In the genomic region with DNA sequence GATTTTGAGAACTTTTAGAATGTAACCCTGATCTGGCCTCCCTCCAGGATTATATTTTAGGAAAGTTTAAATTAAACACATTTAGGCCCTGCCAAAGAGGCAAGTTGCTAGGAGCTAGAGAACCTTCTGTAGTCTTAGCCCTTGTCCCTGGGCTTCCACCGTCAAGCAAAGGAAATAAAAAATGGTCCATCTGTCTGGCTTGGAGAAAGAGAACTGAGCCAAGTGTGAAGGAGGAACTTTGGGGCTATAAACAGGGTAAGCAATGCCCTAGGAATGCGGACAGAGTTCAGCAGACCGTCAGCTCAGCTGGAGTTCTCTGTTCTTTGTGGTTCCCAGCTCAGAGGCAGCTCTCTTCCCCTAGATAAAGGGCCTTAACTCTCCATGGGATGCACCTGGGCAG, we compare ENCODE assay signal across 13 cellular contexts. TPM values are rescaled to one million over a fixed set of nuclear protein-coding genes. Genes with fewer than 3 reads are reported as not detected.
DNase-seq lines count a peak whose midpoint lies in the region; ATAC-seq and TF ChIP-seq lines count a peak whose summit lies in the region.
"Had no signal": no experiment of that assay in that cellular context is flagged by ENCODE, and none has a peak within 500 bp of the region (broad histone marks: within the 10 kb centered on the region; RNA-seq: fewer than 3 reads in every experiment).

No MANE protein-coding gene starts in this region.

- POLR2A ChIA-PET in OCI-LY7 (lab: Charles Lee): no interaction called here

- no peaks in the 10 kb centered on the region for H3K27me3 Mint-ChIP-seq in Calu3 (ENCODE audit: unreplicated experiment)
- peaks cover 3% of the 10 kb centered on the region for H3K27me3 Mint-ChIP-seq in nephron (ENCODE audit: low read depth)
- no peaks in the 10 kb centered on the region for H3K27me3 Mint-ChIP-seq in activated CD8-positive, alpha-beta memory T cell treated with anti-CD3 and anti-CD28 coated beads, Interleukin-2, amount 10 ng/mL, durations not matched to agents 7 days and 5 days

- H3K4me3 Mint-ChIP-seq in Calu3 (ENCODE audit: low read depth, unreplicated experiment) (no peak overlapping the region), nephron (no peak overlapping the region)
- H3K4me3 Mint-ChIP-seq in activated CD8-positive, alpha-beta memory T cell treated with anti-CD3 and anti-CD28 coated beads, Interleukin-2, amount 10 ng/mL, durations not matched to agents 7 days and 5 days: no peak overlapping the region
- H3K4me3 Mint-ChIP-seq: CD4-positive, alpha-beta memory T cell; nephron progenitor cell had no signal

- CTCF ChIA-PET in Calu3 (lab: Charles Lee) (no interaction called here), OCI-LY7 (lab: Charles Lee; ENCODE audit: unreplicated experiment) (no interaction called here)
- CTCF ChIA-PET in activated CD8-positive, alpha-beta memory T cell treated with anti-CD3 and anti-CD28 coated beads, Interleukin-2, amount 10 ng/mL, durations not matched to agents 7 days and 5 days (lab: Charles Lee): no interaction called here

- H3K9me3 ChIP-seq in fibroblast of lung (ENCODE audit: control insufficient read depth, insufficient read depth, low read depth, low read length): no peaks in the 10 kb centered on the region
- no peaks in the 10 kb centered on the region for H3K9me3 ChIP-seq in OCI-LY7 (ENCODE audit: low read length)

- BruUV-seq in Calu3 (replicated peaks; lab: Mats Ljungman, UMichigan) (no TSS peak), OCI-LY7 (replicated peaks; lab: Mats Ljungman, UMichigan) (no TSS peak)

- H3K36me3 Mint-ChIP-seq in Calu3 (ENCODE audit: insufficient read depth, unreplicated experiment): peaks cover 6% of the 10 kb centered on the region
- no peaks in the 10 kb centered on the region for H3K36me3 Mint-ChIP-seq in nephron (ENCODE audit: low read depth)
- no peaks in the 10 kb centered on the region for H3K36me3 Mint-ChIP-seq in activated CD8-positive, alpha-beta memory T cell treated with anti-CD3 and anti-CD28 coated beads, Interleukin-2, amount 10 ng/mL, durations not matched to agents 7 days and 5 days
- H3K36me3 Mint-ChIP-seq: CD4-positive, alpha-beta memory T cell had no signal

- H3K27ac ChIP-seq in fibroblast of lung (ENCODE audit: insufficient read depth, low read length) (no peak overlapping the region), OCI-LY7 (ENCODE audit: low read depth, low read length, poor library complexity, severe bottlenecking) (no peak overlapping the region)

- no peaks in the 10 kb centered on the region for H3K9me2 ChIP-seq in OCI-LY7 (ENCODE audit: insufficient read depth, low read length)

- H3K4me1 Mint-ChIP-seq in Calu3 (ENCODE audit: low read depth, unreplicated experiment) (peaks cover 36% of the 10 kb centered on the region), nephron (peaks cover 12% of the 10 kb centered on the region)
- H3K4me1 Mint-ChIP-seq in activated CD8-positive, alpha-beta memory T cell treated with anti-CD3 and anti-CD28 coated beads, Interleukin-2, amount 10 ng/mL, durations not matched to agents 7 days and 5 days: no peaks in the 10 kb centered on the region
- H3K4me1 Mint-ChIP-seq: CD4-positive, alpha-beta memory T cell had no signal

- intact Hi-C loops in Calu3 (cut with micrococcal nuclease; ENCODE audit: unreplicated experiment) (no loop called here), OCI-LY7 (cut with micrococcal nuclease; ENCODE audit: unreplicated experiment) (no loop called here)

- no peak overlapping the region for H3K9ac ChIP-seq in fibroblast of lung (ENCODE audit: insufficient read depth, low read length)

- no peaks in the 10 kb centered on the region for H3K27me3 ChIP-seq in fibroblast of lung (ENCODE audit: control insufficient read depth, insufficient read depth, low read length)

- H3K79me2 ChIP-seq in fibroblast of lung (ENCODE audit: control insufficient read depth, insufficient read depth, low read length) (no peaks in the 10 kb centered on the region), OCI-LY7 (ENCODE audit: insufficient read depth, low read depth, low read length) (no peaks in the 10 kb centered on the region)

- no peaks in the 10 kb centered on the region for H3K4me1 ChIP-seq in fibroblast of lung (ENCODE audit: control insufficient read depth, extremely low read depth, insufficient read depth, low read length)
- H3K4me1 ChIP-seq in OCI-LY7 (ENCODE audit: insufficient read depth, low read length, poor library complexity, severe bottlenecking): no peaks in the 10 kb centered on the region

- H3K4me3 ChIP-seq in fibroblast of lung (replicated peaks in 1 of 4; ENCODE audit: control extremely low read depth in 1 of 4, insufficient read depth in 1 of 4, low read depth in 3 of 4, low read length in 4 of 4) (no peak overlapping the region), OCI-LY7 (ENCODE audit: low read depth, low read length, poor library complexity, severe bottlenecking) (no peak overlapping the region)

- no peaks in the 10 kb centered on the region for H3K36me3 ChIP-seq in fibroblast of lung (ENCODE audit: control insufficient read depth, insufficient read depth, low read length)
- no peaks in the 10 kb centered on the region for H3K36me3 ChIP-seq in OCI-LY7 (ENCODE audit: insufficient read depth, low read length)

- H2AFZ ChIP-seq in fibroblast of lung (ENCODE audit: low read length): no peak overlapping the region
- no peak overlapping the region for H2AFZ ChIP-seq in OCI-LY7 (ENCODE audit: low read length)

- DNase-seq in Calu3: peak; percentile 21
- DNase-seq in MV-4-11 (lab: John Stamatoyannopoulos, UW): peak; percentile 75
- DNase-seq in fibroblast of lung (ENCODE audit: low read depth in 2 of 2): peak; percentile 85 to 90
- DNase-seq in RPMI8226: no peak
- DNase-seq in activated CD8-positive, alpha-beta memory T cell treated with anti-CD3 and anti-CD28 coated beads, Interleukin-2, amount 10 ng/mL, durations not matched to agents 7 days and 5 days: no peak
- DNase-seq in OCI-LY7 (ENCODE audit: low spot score): no peak
- DNase-seq: activated CD4-positive, CD25-positive, alpha-beta regulatory T cell treated with anti-CD3 and anti-CD28 coated beads, Interleukin-2, amount 50 U/mL, for 72 hours; activated gamma-delta T cell treated with Interleukin-2 at 50 U/mL for 16 hours; CD4-positive, alpha-beta memory T cell; nephron progenitor cell had no signal

- no peak overlapping the region for H3K4me2 ChIP-seq in fibroblast of lung (ENCODE audit: extremely low read depth, insufficient read depth, low read length)
- no peak overlapping the region for H3K4me2 ChIP-seq in OCI-LY7 (ENCODE audit: low read length)

- H4K20me1 ChIP-seq in fibroblast of lung (ENCODE audit: control insufficient read depth, extremely low read depth, insufficient read depth, low read length): no peaks in the 10 kb centered on the region
- no peaks in the 10 kb centered on the region for H4K20me1 ChIP-seq in OCI-LY7 (ENCODE audit: insufficient read depth, low read length)

- no peaks in the 10 kb centered on the region for H3K9me3 Mint-ChIP-seq in Calu3 (ENCODE audit: low read depth, unreplicated experiment)
- peaks cover 8% of the 10 kb centered on the region for H3K9me3 Mint-ChIP-seq in nephron
- H3K9me3 Mint-ChIP-seq in activated CD8-positive, alpha-beta memory T cell treated with anti-CD3 and anti-CD28 coated beads, Interleukin-2, amount 10 ng/mL, durations not matched to agents 7 days and 5 days (ENCODE audit: low read depth): no peaks in the 10 kb centered on the region

- TF ChIP-seq CTCF in Calu3 (IDR thresholded peaks at IDR 0.05; ENCODE audit: unreplicated experiment) (no peak), fibroblast of lung (conservative IDR thresholded peaks at IDR 0.05 in 1 of 2, IDR thresholded peaks at IDR 0.05 in 1 of 2; ENCODE audit: low read depth in 1 of 2, low read length in 2 of 2) (no peak), nephron (IDR thresholded peaks at IDR 0.05; ENCODE audit: unreplicated experiment in 3 of 3) (no peak), OCI-LY7 (conservative IDR thresholded peaks at IDR 0.05; ENCODE audit: low read length) (no peak)

- ATAC-seq in activated CD8-positive, alpha-beta memory T cell treated with anti-CD3 and anti-CD28 coated beads, Interleukin-2, amount 10 ng/mL, durations not matched to agents 7 days and 5 days: no peak
- no peak for ATAC-seq in HG03159 (IDR thresholded peaks at IDR 0.05; ENCODE audit: unreplicated experiment)

- H3K27ac Mint-ChIP-seq in Calu3 (ENCODE audit: unreplicated experiment) (peak overlapping the region; percentile 34), nephron (peak overlapping the region in 2 of 3 experiments; percentile 37 to 68)
- H3K27ac Mint-ChIP-seq in activated CD8-positive, alpha-beta memory T cell treated with anti-CD3 and anti-CD28 coated beads, Interleukin-2, amount 10 ng/mL, durations not matched to agents 7 days and 5 days: no peak overlapping the region
- H3K27ac Mint-ChIP-seq: CD4-positive, alpha-beta memory T cell; nephron progenitor cell had no signal

RNA-seq across cellular contexts. Expression of a gene that starts 29.6 kb away (rescaled TPM):
- total RNA-seq in Calu3 (2022): not detected in 2 replicates
- total RNA-seq in fibroblast of lung: not detected in 2 replicates
- not detected in 2 replicates for polyA plus RNA-seq in fibroblast of lung
- polyA plus RNA-seq in fibroblast of lung (2012): not detected in 2 replicates
- not detected in 2 replicates for polyA minus RNA-seq in fibroblast of lung (ENCODE audit: low replicate concordance)
- total RNA-seq in activated CD8-positive, alpha-beta memory T cell treated with anti-CD3 and anti-CD28 coated beads, Interleukin-2, amount 10 ng/mL, durations not matched to agents 7 days and 5 days: not detected
- total RNA-seq in OCI-LY7 (2014; rRNA removed; shearing (Covaris generic)): not detected in 2 replicates
- total RNA-seq in OCI-LY7 (2022): not detected in 2 replicates
- total RNA-seq: CD4-positive, alpha-beta memory T cell; dermis microvascular lymphatic vessel endothelial cell had no signal
- polyA plus RNA-seq: CD4-positive, alpha-beta memory T cell had no signal

RNA-seq across cellular contexts. Expression of a gene that starts 49.7 kb away (rescaled TPM):
- total RNA-seq in Calu3 (2022) (0.20 and 0.59 TPM in 2 replicates), fibroblast of lung (not detected in 2 replicates), OCI-LY7 (2022) (not detected in 2 replicates)
- polyA plus RNA-seq in fibroblast of lung: not detected in 2 replicates
- polyA plus RNA-seq in fibroblast of lung (2012): not detected in 2 replicates
- not detected in 2 replicates for polyA minus RNA-seq in fibroblast of lung (ENCODE audit: low replicate concordance)
- not detected for total RNA-seq in activated CD8-positive, alpha-beta memory T cell treated with anti-CD3 and anti-CD28 coated beads, Interleukin-2, amount 10 ng/mL, durations not matched to agents 7 days and 5 days
- not detected in 2 replicates for total RNA-seq in OCI-LY7 (2014; rRNA removed; shearing (Covaris generic))
- total RNA-seq: CD4-positive, alpha-beta memory T cell; dermis microvascular lymphatic vessel endothelial cell had no signal
- polyA plus RNA-seq: CD4-positive, alpha-beta memory T cell had no signal

RNA-seq across cellular contexts. Expression of a gene that starts 53.6 kb away (rescaled TPM):
- total RNA-seq in Calu3 (2022) (not detected in 2 replicates), fibroblast of lung (not detected in 2 replicates), OCI-LY7 (2022) (not detected in 2 replicates)
- polyA plus RNA-seq in fibroblast of lung: not detected in 2 replicates
- polyA plus RNA-seq in fibroblast of lung (2012): not detected in 2 replicates
- not detected in 2 replicates for polyA minus RNA-seq in fibroblast of lung (ENCODE audit: low replicate concordance)
- total RNA-seq in activated CD8-positive, alpha-beta memory T cell treated with anti-CD3 and anti-CD28 coated beads, Interleukin-2, amount 10 ng/mL, durations not matched to agents 7 days and 5 days: not detected
- not detected in 2 replicates for total RNA-seq in OCI-LY7 (2014; rRNA removed; shearing (Covaris generic))
- total RNA-seq: CD4-positive, alpha-beta memory T cell; dermis microvascular lymphatic vessel endothelial cell had no signal
- polyA plus RNA-seq: CD4-positive, alpha-beta memory T cell had no signal

Comparison
In these comparisons a context has a peak if more than half of its experiments do, and no peak if none do; other contexts are left out.
1. DNase-seq: peak in Calu3 (single experiment), MV-4-11 (single experiment) and fibroblast of lung (2 of 2); none in RPMI8226 (single experiment), activated CD8-positive, alpha-beta memory T cell treated with anti-CD3 and anti-CD28 coated beads, Interleukin-2, amount 10 ng/mL, durations not matched to agents 7 days and 5 days (single experiment) and OCI-LY7 (single experiment).